In genomic region chr12:49828143-49829091, GRCh38 we compare ENCODE assay signal across 8 cellular contexts. TPM values are rescaled to one million over a fixed set of nuclear protein-coding genes. Genes with fewer than 3 reads are reported as not detected.
DNase-seq lines count a peak whose midpoint lies in the region; ATAC-seq and TF ChIP-seq lines count a peak whose summit lies in the region.

Gene NCKAP5L, minus strand, starts transcription at chr12:49828413. Its CDS starts 24,369 bp downstream, at chr12:49804044.

- H3K36me3 ChIP-seq in PC-9 (ENCODE audit: low read depth) (no peaks in the 10 kb centered on the region), esophagus (ENCODE audit: control insufficient read depth in 2 of 2, insufficient read depth in 2 of 2, low read length in 1 of 2) (no peaks in the 10 kb centered on the region), muscle layer of duodenum (ENCODE audit: control insufficient read depth in 1 of 2, insufficient read depth in 2 of 2, low read length in 2 of 2) (no peaks in the 10 kb centered on the region)

- BruUV-seq in PC-9 (replicated peaks; lab: Mats Ljungman, UMichigan): TSS peak; percentile 85

- in situ Hi-C loops in KBM-7 (cut with MboI; ENCODE audit: low pct_unique_long_range_greater_than_20kb, low sequenced_read_pairs): no loop called here

- ATAC-seq in GM21619 (IDR thresholded peaks at IDR 0.05; ENCODE audit: unreplicated experiment): peak; percentile 79

- H3K9me3 ChIP-seq in PC-9 (ENCODE audit: insufficient read depth, low read depth) (no peaks in the 10 kb centered on the region), esophagus (ENCODE audit: control insufficient read depth in 2 of 2, insufficient read depth in 1 of 2, low read depth in 1 of 2, low read length in 1 of 2) (no peaks in the 10 kb centered on the region), muscle layer of duodenum (ENCODE audit: control insufficient read depth in 1 of 2, low read length in 2 of 2) (no peaks in the 10 kb centered on the region)

- H3F3A ChIP-seq in PC-9 (ENCODE audit: insufficient read depth, low read depth): no peaks in the 10 kb centered on the region; the same call in 1 of the 2 replicates

- H3K4me1 ChIP-seq in PC-9 (replicated peaks; ENCODE audit: insufficient read depth): peaks cover 25% of the 10 kb centered on the region
- H3K4me1 ChIP-seq in esophagus (ENCODE audit: control insufficient read depth in 2 of 2, insufficient read depth in 2 of 2, low read length in 1 of 2): peaks cover 2 to 12% of the 10 kb centered on the region in 2 donors
- H3K4me1 ChIP-seq in muscle layer of duodenum (ENCODE audit: control insufficient read depth in 1 of 2, insufficient read depth in 2 of 2, low read length in 2 of 2): peaks cover 10 to 43% of the 10 kb centered on the region in 2 donors

- H3K27me3 ChIP-seq in PC-9 (ENCODE audit: insufficient read depth, low read depth): no peaks in the 10 kb centered on the region
- H3K27me3 ChIP-seq in esophagus (ENCODE audit: control insufficient read depth in 1 of 2, insufficient read depth in 2 of 2, low read length in 2 of 2): no peaks in the 10 kb centered on the region
- H3K27me3 ChIP-seq in muscle layer of duodenum (ENCODE audit: low read depth, low read length): no peaks in the 10 kb centered on the region

- no peaks in the 10 kb centered on the region for H3K9me2 ChIP-seq in PC-9 (ENCODE audit: insufficient read depth)

- H3K79me2 ChIP-seq in PC-9 (ENCODE audit: low read depth): peaks cover 24% of the 10 kb centered on the region; the same call in 1 of the 2 replicates

- peak within 1 kb of the TSS; percentile 81 for H2AFZ ChIP-seq in PC-9

- 1% methylated on average over 55 to 58 of the region's 60 CpGs for WGBS in esophagus, 2 donors

- CTCF ChIA-PET in PC-9 (lab: Charles Lee): interaction anchor here (0.5 to 1.5 kb wide), 7 partner anchors 11 to 242 kb away, joined by 3 to 12 read pairs (median 7); partner anchors contain the start of gene TMBIM6

- POLR2A ChIA-PET in PC-9 (lab: Charles Lee; ENCODE audit: unreplicated experiment): interaction anchor here (0.6 to 1.0 kb wide), 14 partner anchors 13 to 1783 kb away, joined by 3 to 14 read pairs (median 4); partner anchors contain the start of genes BCDIN3D, RACGAP1 and TMBIM6

- H3K27ac ChIP-seq in PC-9 (peak within 1 kb of the TSS; percentile 20; the same call in 1 of the 2 replicates), esophagus (ENCODE audit: low read depth in 2 of 2, low read length in 1 of 2) (peak within 1 kb of the TSS; percentile 56 to 87), muscle layer of duodenum (ENCODE audit: low read length) (peak within 1 kb of the TSS; percentile 78)

- peak within 1 kb of the TSS; percentile 92 for H3K4me2 ChIP-seq in PC-9

- intact Hi-C loops in PC-9 (cut with micrococcal nuclease; ENCODE audit: unreplicated experiment): no loop called here

- H4K20me1 ChIP-seq in PC-9 (ENCODE audit: insufficient read depth): peaks cover 16% of the 10 kb centered on the region; the same call in 1 of the 2 replicates

- DNase-seq in DMS153 (lab: John Stamatoyannopoulos, UW) (peak; percentile 79), KBM-7 (peak; percentile 98), PC-9 (peak; percentile 82 to 94)
- peak; percentile 95 for DNase-seq in activated T-cell treated with anti-CD3 and anti-CD28 coated beads, Interleukin-2, amount 50 U/mL, for 48 hours
- DNase-seq in stimulated activated CD8-positive, alpha-beta memory T cell treated with anti-CD3 and anti-CD28 coated beads, Interleukin-7, amount 100 ng/mL, for 24 hours (ENCODE audit: low read depth): peak; percentile 86

- H3K4me3 ChIP-seq in PC-9 (peak within 1 kb of the TSS; percentile 84), esophagus (ENCODE audit: low read depth in 1 of 2, low read length in 2 of 2) (peak within 1 kb of the TSS; percentile 55 to 71), muscle layer of duodenum (ENCODE audit: low read depth in 1 of 2, low read length in 2 of 2) (peak within 1 kb of the TSS; percentile 81 to 88)

- no peak for TF ChIP-seq CTCF in PC-9 (conservative IDR thresholded peaks at IDR 0.05)

RNA-seq across cellular contexts. Expression of gene NCKAP5L, which starts in this region (rescaled TPM):
- total RNA-seq in PC-9 (2021): 20.5 and 20.9 TPM in 2 replicates
- polyA plus RNA-seq in esophagus: 1 to 10 TPM; 3.1 to 8.4 TPM

Comparison
In these comparisons a context has a peak if more than half of its experiments do, and no peak if none do; other contexts are left out.
1. Peak in every context shown above with its lines: DNase-seq, ATAC-seq, H3K4me3 ChIP-seq and H3K27ac ChIP-seq.
2. H3K27ac ChIP-seq: peak in every context shown above with its lines; median percentile 78 in muscle layer of duodenum; 72 in esophagus; 20 in PC-9.